In genomic region chr15:99386429-99386828, GRCh38 we compare ENCODE assay signal across 20 cellular contexts.
A peak's percentile ranks its signal among the peaks of the same experiment; 100 is the strongest.
DNase-seq lines count a peak whose midpoint lies in the region; ATAC-seq and TF ChIP-seq lines count a peak whose summit lies in the region.
"Had no signal": no experiment of that assay in that cellular context is flagged by ENCODE, and none has a peak within 500 bp of the region (broad histone marks: within the 10 kb centered on the region; RNA-seq: fewer than 3 reads in every experiment).

No MANE protein-coding gene starts in this region.

- H3K79me2 ChIP-seq in GM23248 (ENCODE audit: insufficient read depth) = no peaks in the 10 kb centered on the region

- no peak overlapping the region for H3K27ac ChIP-seq in GM23248
- no peak overlapping the region for H3K27ac ChIP-seq in aorta (ENCODE audit: low read depth in 1 of 2, low read length in 2 of 2)
- H3K27ac ChIP-seq: 22Rv1, gastrocnemius medialis had no signal

- intact Hi-C loops in left ventricle myocardium superior (cut with micrococcal nuclease) (no loop called here), aorta (cut with DNase I) (no loop called here)

- H3K9me2 ChIP-seq in GM23248 (ENCODE audit: insufficient read depth) = no peaks in the 10 kb centered on the region

- peaks cover 18% of the 10 kb centered on the region for H3K36me3 Mint-ChIP-seq in T-helper 1 cell treated with Interleukin-12 subunit alpha and Interleukin-12 subunit beta and Interleukin-4 antibody, amounts not matched to agents 30 μg/mL and 1 μg/mL, for 36 hours (ENCODE audit: low read depth)
- peaks cover 5% of the 10 kb centered on the region for H3K36me3 Mint-ChIP-seq in osteocyte (ENCODE audit: unreplicated experiment)

- no peak overlapping the region for H3K9ac ChIP-seq in GM23248

- H3K4me1 Mint-ChIP-seq in T-helper 1 cell treated with Interleukin-12 subunit alpha and Interleukin-12 subunit beta and Interleukin-4 antibody, amounts not matched to agents 30 μg/mL and 1 μg/mL, for 36 hours (ENCODE audit: low read depth) = peaks cover 14% of the 10 kb centered on the region
- H3K4me1 Mint-ChIP-seq in osteocyte (ENCODE audit: unreplicated experiment) = peaks cover 29% of the 10 kb centered on the region

- no peak overlapping the region for H3K4me2 ChIP-seq in GM23248 (ENCODE audit: unreplicated experiment)

- H4K20me1 ChIP-seq in GM23248 (ENCODE audit: insufficient read depth) = no peaks in the 10 kb centered on the region

- H3K9me3 ChIP-seq in GM23248 (ENCODE audit: low read depth) (no peaks in the 10 kb centered on the region), aorta (ENCODE audit: control insufficient read depth, low read length) (peaks cover 2% of the 10 kb centered on the region)
- H3K9me3 ChIP-seq: gastrocnemius medialis, right lobe of liver had no signal

- ATAC-seq in left ventricle myocardium superior (peak; percentile 55), aorta (ENCODE audit: low FRiP score) (no peak)

- H3K27me3 ChIP-seq in GM23248 (replicated peaks; ENCODE audit: insufficient read depth) (no peaks in the 10 kb centered on the region), aorta (ENCODE audit: control insufficient read depth in 1 of 2, insufficient read depth in 2 of 2, low read length in 1 of 2) (no peaks in the 10 kb centered on the region)
- H3K27me3 ChIP-seq: dorsolateral prefrontal cortex, gastrocnemius medialis, right lobe of liver had no signal

- H3K27me3 Mint-ChIP-seq in T-helper 1 cell treated with Interleukin-12 subunit alpha and Interleukin-12 subunit beta and Interleukin-4 antibody, amounts not matched to agents 30 μg/mL and 1 μg/mL, for 36 hours (ENCODE audit: low read depth) = no peaks in the 10 kb centered on the region
- no peaks in the 10 kb centered on the region for H3K27me3 Mint-ChIP-seq in osteocyte (ENCODE audit: unreplicated experiment)

- H3K9me3 Mint-ChIP-seq in T-helper 1 cell treated with Interleukin-12 subunit alpha and Interleukin-12 subunit beta and Interleukin-4 antibody, amounts not matched to agents 30 μg/mL and 1 μg/mL, for 36 hours = peaks cover 3% of the 10 kb centered on the region
- peaks cover 9% of the 10 kb centered on the region for H3K9me3 Mint-ChIP-seq in osteocyte (ENCODE audit: unreplicated experiment)

- H3K4me1 ChIP-seq in GM23248 (ENCODE audit: insufficient read depth) (peaks cover 15% of the 10 kb centered on the region), aorta (ENCODE audit: control insufficient read depth in 1 of 2, insufficient read depth in 2 of 2, low read length in 2 of 2) (peaks cover 0 to 2% of the 10 kb centered on the region in 2 donors)

- in situ Hi-C loops in GM23248 (cut with MboI) = no loop called here

- no peak for DNase-seq in T-helper 1 cell
- no peak for DNase-seq in GM23248
- no peak for DNase-seq in left ventricle myocardium superior
- DNase-seq in osteocyte (ENCODE audit: extremely low spot score, unreplicated experiment) = no peak
- no peak for DNase-seq in NCI-H1694 treated with DMSO at 0.1 percent for 48 hours (lab: John Stamatoyannopoulos, UW)
- no peak for DNase-seq in NCI-H1436 (lab: John Stamatoyannopoulos, UW)
- no peak for DNase-seq in aorta
- DNase-seq: DMS153; dorsolateral prefrontal cortex; GF-D8; H7; NCI-H1105 treated with DMSO at 0.1 percent for 48 hours; NCI-H526; occipital lobe; stimulated activated naive CD4-positive, alpha-beta T cell treated with Interleukin-2 at 50 U/mL for 16 hours had no signal

- H3K4me3 Mint-ChIP-seq in T-helper 1 cell treated with Interleukin-12 subunit alpha and Interleukin-12 subunit beta and Interleukin-4 antibody, amounts not matched to agents 30 μg/mL and 1 μg/mL, for 36 hours = peak overlapping the region; percentile 48
- peak overlapping the region; percentile 15 for H3K4me3 Mint-ChIP-seq in osteocyte (ENCODE audit: unreplicated experiment)
- H3K4me3 Mint-ChIP-seq: activated T-helper 1 cell treated with anti-CD3 and anti-CD28 coated beads, Interleukin-12 subunit alpha, Interleukin-12 subunit beta, Interleukin-2, Interleukin-4 antibody, amounts not matched to agents 30 ng/mL and 10 ng/mL and 1 ng/mL, durations not matched to agents 14 hours and 24 hours and 36 hours had no signal

- H3F3A ChIP-seq in GM23248 (ENCODE audit: insufficient read depth) = no peaks in the 10 kb centered on the region

- H3K27ac Mint-ChIP-seq in T-helper 1 cell treated with Interleukin-12 subunit alpha and Interleukin-12 subunit beta and Interleukin-4 antibody, amounts not matched to agents 30 μg/mL and 1 μg/mL, for 36 hours = peak overlapping the region; percentile 67
- peak overlapping the region; percentile 72 for H3K27ac Mint-ChIP-seq in osteocyte (ENCODE audit: unreplicated experiment)

- H3K4me3 ChIP-seq in GM23248 (no peak overlapping the region), aorta (ENCODE audit: low read length in 2 of 2) (no peak overlapping the region)
- H3K4me3 ChIP-seq: dorsolateral prefrontal cortex, gastrocnemius medialis, right lobe of liver had no signal

- H2AFZ ChIP-seq in GM23248 = 0 out of 2 replicates have a peak overlapping the region, but pooled peaks have one; percentile 13

- WGBS in GM23248 (ENCODE audit: low coverage in 1 of 2, low lambda C conversion rate in 2 of 2, missing lambda C conversion rate in 2 of 2), 2 experiments = 56 to 58% methylated on average over 3 of the region's 3 CpGs
- WGBS in aorta, 2 donors = 71 to 72% methylated on average over 3 of the region's 3 CpGs

- no peaks in the 10 kb centered on the region for H3K36me3 ChIP-seq in GM23248 (ENCODE audit: low read depth)
- H3K36me3 ChIP-seq in aorta (ENCODE audit: control insufficient read depth in 1 of 2, insufficient read depth in 2 of 2, low read length in 1 of 2) = no peaks in the 10 kb centered on the region
- H3K36me3 ChIP-seq: gastrocnemius medialis, right lobe of liver had no signal

- no peak for TF ChIP-seq CTCF in osteocyte (IDR thresholded peaks at IDR 0.05)
